1 cellular context compared by ENCODE assay signal in genomic region chr17:49881054-49881402, GRCh38.
TF ChIP-seq lines count a peak whose summit lies in the region.

No MANE protein-coding gene starts in this region.

TF ChIP-seq in HepG2, 621 proteins besides CTCF, POLR2A, EP300 and RAD21:
- TF ChIP-seq ZNF607 (CRISPR knock-in tag; IDR thresholded peaks at IDR 0.05; ENCODE audit: borderline replicate concordance), result 0 out of 2 replicates have a peak, but pooled peaks have one; percentile 9
- TF ChIP-seq ATF7-NPFF (CRISPR knock-in tag; IDR thresholded peaks at IDR 0.05; ENCODE audit: low read depth), result 0 out of 2 replicates have a peak, but pooled peaks have one; percentile 6
- TF ChIP-seq ZBTB34 (CRISPR knock-in tag; IDR thresholded peaks at IDR 0.05), result no peak
